ENCODE assay signal across 8 cellular contexts in genomic region chr4:37827030-37827705, GRCh38. TPM values are rescaled to one million over a fixed set of nuclear protein-coding genes. Genes with fewer than 3 reads are reported as not detected.
DNase-seq lines count a peak whose midpoint lies in the region; ATAC-seq and TF ChIP-seq lines count a peak whose summit lies in the region.

No MANE protein-coding gene starts in this region.

- H3K36me3 Mint-ChIP-seq in Calu3 (ENCODE audit: insufficient read depth, unreplicated experiment) (peaks cover 35% of the 10 kb centered on the region), activated B cell treated with CpG ODN at 0.5 μM for 24 hours (ENCODE audit: low read depth) (peaks cover 34% of the 10 kb centered on the region)

- POLR2A ChIA-PET in activated B cell treated with CpG ODN at 0.5 μM for 24 hours (lab: Charles Lee), result interaction anchor here (0.6 to 2.3 kb wide), 10 partner anchors 23 to 840 kb away, joined by 3 to 38 read pairs (median 4); partner anchors contain the start of genes RELL1 and TBC1D1

- H3K9me3 ChIP-seq in neutrophil, result no peaks in the 10 kb centered on the region

- no peaks in the 10 kb centered on the region for H3K27me3 ChIP-seq in neutrophil

- H3K36me3 ChIP-seq in neutrophil, result peaks cover 23% of the 10 kb centered on the region

- BruUV-seq in Calu3 (replicated peaks; lab: Mats Ljungman, UMichigan), result no TSS peak

- CTCF ChIA-PET in Calu3 (lab: Charles Lee) (interaction anchor here (0.6 kb wide), 1 partner anchor 64 kb away, joined by 3 read pairs; no protein-coding TSS in a partner anchor), activated B cell treated with CpG ODN at 0.5 μM for 24 hours (lab: Charles Lee) (interaction anchor here (1.2 to 3.1 kb wide), 3 partner anchors 144 to 150 kb away, joined by 3 to 8 read pairs (median 3); no protein-coding TSS in a partner anchor)

- H3K27me3 Mint-ChIP-seq in Calu3 (ENCODE audit: unreplicated experiment) (no peaks in the 10 kb centered on the region), activated B cell treated with CpG ODN at 0.5 μM for 24 hours (no peaks in the 10 kb centered on the region)

- H3K4me1 Mint-ChIP-seq in Calu3 (ENCODE audit: low read depth, unreplicated experiment), result peaks cover 17% of the 10 kb centered on the region
- H3K4me1 Mint-ChIP-seq in activated B cell treated with CpG ODN at 0.5 μM for 24 hours, result peaks cover 30% of the 10 kb centered on the region

- ATAC-seq in GM19397 (IDR thresholded peaks at IDR 0.05; ENCODE audit: unreplicated experiment) (peak; percentile 41), HG03378 (IDR thresholded peaks at IDR 0.05; ENCODE audit: unreplicated experiment) (peak; percentile 36), activated B cell treated with CpG ODN at 0.5 μM for 24 hours (ENCODE audit: low read depth) (peak; percentile 14)

- H3K4me3 Mint-ChIP-seq in Calu3 (ENCODE audit: low read depth, unreplicated experiment) (peak overlapping the region; percentile 92), activated B cell treated with CpG ODN at 0.5 μM for 24 hours (peak overlapping the region; percentile 100)

- H3K4me1 ChIP-seq in neutrophil (ENCODE audit: control insufficient read depth in 1 of 2, insufficient read depth in 1 of 2, low read depth in 1 of 2, low read length in 1 of 2), result peaks cover 39 to 44% of the 10 kb centered on the region in 2 experiments

- H3K4me3 ChIP-seq in neutrophil (ENCODE audit: low read depth in 1 of 2, low read length in 1 of 2), result peak overlapping the region; percentile 84 to 93

- H3K27ac Mint-ChIP-seq in Calu3 (ENCODE audit: unreplicated experiment) (peak overlapping the region; percentile 89), activated B cell treated with CpG ODN at 0.5 μM for 24 hours (peak overlapping the region; percentile 98)

- H3K9me3 Mint-ChIP-seq in Calu3 (ENCODE audit: low read depth, unreplicated experiment), result no peaks in the 10 kb centered on the region
- no peaks in the 10 kb centered on the region for H3K9me3 Mint-ChIP-seq in activated B cell treated with CpG ODN at 0.5 μM for 24 hours

- peak overlapping the region; percentile 84 for H3K27ac ChIP-seq in neutrophil

- intact Hi-C loops in Calu3 (cut with micrococcal nuclease; ENCODE audit: unreplicated experiment), result no loop called here
- intact Hi-C loops in activated B cell treated with CpG ODN at 0.5 μM for 24 hours (cut with micrococcal nuclease), result loop anchor here (5.0 to 10.0 kb wide), 2 partner anchors 838 to 1355 kb away; partner anchors contain the start of genes KLF3 and WDR19

- DNase-seq in Calu3, result peak; percentile 26
- no peak for DNase-seq in activated B cell treated with CpG ODN at 0.5 μM for 24 hours
- peak; percentile 17 for DNase-seq in fibroblast of peridontal ligament (ENCODE audit: extremely low read depth)
- DNase-seq in RPMI8226, result no peak
- DNase-seq in NCI-H748 (lab: John Stamatoyannopoulos, UW; ENCODE audit: unreplicated experiment), result no peak

- TF ChIP-seq CTCF in Calu3 (IDR thresholded peaks at IDR 0.05; ENCODE audit: unreplicated experiment) (no peak), activated B cell treated with CpG ODN at 0.5 μM for 24 hours (IDR thresholded peaks at IDR 0.05) (no peak), neutrophil (IDR thresholded peaks at IDR 0.05) (no peak)

RNA-seq across cellular contexts. Expression of gene PGM2, which starts 0.7 kb away (rescaled TPM):
- total RNA-seq in Calu3 (2022) (27.1 and 33.0 TPM in 2 replicates), activated B cell treated with CpG ODN at 0.5 μM for 24 hours (26.4 and 29.6 TPM in 2 replicates)

Comparison
In these comparisons a context has a peak if more than half of its experiments do, and no peak if none do; other contexts are left out.
1. DNase-seq: peak in Calu3 (single experiment) and fibroblast of peridontal ligament (single experiment); none in activated B cell treated with CpG ODN at 0.5 μM for 24 hours (single experiment), RPMI8226 (single experiment) and NCI-H748 (single experiment).
2. Peak in every context shown above with its lines, with median percentiles within 50 percentile points of each other: ATAC-seq.